ENCODE assay signal across 1 cellular context in the genomic region with DNA sequence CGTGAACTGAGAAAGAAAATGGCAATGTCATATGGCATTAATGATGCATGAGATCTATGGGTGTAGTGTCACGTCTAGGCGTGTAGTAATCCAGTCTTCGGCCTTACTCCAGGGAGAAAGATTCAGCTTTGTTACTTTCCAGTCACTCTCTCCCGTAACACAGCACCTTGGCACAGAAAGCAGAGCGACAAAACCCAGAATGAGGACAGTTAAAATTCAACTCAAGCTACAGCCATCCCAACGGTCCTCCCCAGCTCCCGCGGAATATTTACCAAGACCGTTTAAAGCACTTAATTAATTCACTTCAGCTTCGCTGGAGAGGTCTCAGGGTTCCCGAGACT.
TF ChIP-seq lines count a peak whose summit lies in the region.

No MANE protein-coding gene starts in this region.

TF ChIP-seq in GM23338, 12 proteins besides CTCF, POLR2A, EP300 and RAD21 (continued from another document):
- TF ChIP-seq, protein P1, sequence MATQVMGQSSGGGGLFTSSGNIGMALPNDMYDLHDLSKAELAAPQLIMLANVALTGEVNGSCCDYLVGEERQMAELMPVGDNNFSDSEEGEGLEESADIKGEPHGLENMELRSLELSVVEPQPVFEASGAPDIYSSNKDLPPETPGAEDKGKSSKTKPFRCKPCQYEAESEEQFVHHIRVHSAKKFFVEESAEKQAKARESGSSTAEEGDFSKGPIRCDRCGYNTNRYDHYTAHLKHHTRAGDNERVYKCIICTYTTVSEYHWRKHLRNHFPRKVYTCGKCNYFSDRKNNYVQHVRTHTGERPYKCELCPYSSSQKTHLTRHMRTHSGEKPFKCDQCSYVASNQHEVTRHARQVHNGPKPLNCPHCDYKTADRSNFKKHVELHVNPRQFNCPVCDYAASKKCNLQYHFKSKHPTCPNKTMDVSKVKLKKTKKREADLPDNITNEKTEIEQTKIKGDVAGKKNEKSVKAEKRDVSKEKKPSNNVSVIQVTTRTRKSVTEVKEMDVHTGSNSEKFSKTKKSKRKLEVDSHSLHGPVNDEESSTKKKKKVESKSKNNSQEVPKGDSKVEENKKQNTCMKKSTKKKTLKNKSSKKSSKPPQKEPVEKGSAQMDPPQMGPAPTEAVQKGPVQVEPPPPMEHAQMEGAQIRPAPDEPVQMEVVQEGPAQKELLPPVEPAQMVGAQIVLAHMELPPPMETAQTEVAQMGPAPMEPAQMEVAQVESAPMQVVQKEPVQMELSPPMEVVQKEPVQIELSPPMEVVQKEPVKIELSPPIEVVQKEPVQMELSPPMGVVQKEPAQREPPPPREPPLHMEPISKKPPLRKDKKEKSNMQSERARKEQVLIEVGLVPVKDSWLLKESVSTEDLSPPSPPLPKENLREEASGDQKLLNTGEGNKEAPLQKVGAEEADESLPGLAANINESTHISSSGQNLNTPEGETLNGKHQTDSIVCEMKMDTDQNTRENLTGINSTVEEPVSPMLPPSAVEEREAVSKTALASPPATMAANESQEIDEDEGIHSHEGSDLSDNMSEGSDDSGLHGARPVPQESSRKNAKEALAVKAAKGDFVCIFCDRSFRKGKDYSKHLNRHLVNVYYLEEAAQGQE (IDR thresholded peaks at IDR 0.05; ENCODE audit: unreplicated experiment), result no peak
- TF ChIP-seq EZH2 (IDR thresholded peaks at IDR 0.05; ENCODE audit: low read depth, unreplicated experiment) (no peak), STAT1 (IDR thresholded peaks at IDR 0.05; ENCODE audit: unreplicated experiment) (no peak), NANOG (IDR thresholded peaks at IDR 0.05; ENCODE audit: borderline replicate concordance) (no peak), ZNF331 (CRISPR knock-in tag; IDR thresholded peaks at IDR 0.05; ENCODE audit: low read depth) (no peak), ZNF114 (CRISPR knock-in tag; IDR thresholded peaks at IDR 0.05) (no peak), JUNB (IDR thresholded peaks at IDR 0.05; ENCODE audit: unreplicated experiment) (no peak)
- TF ChIP-seq, protein P2, sequence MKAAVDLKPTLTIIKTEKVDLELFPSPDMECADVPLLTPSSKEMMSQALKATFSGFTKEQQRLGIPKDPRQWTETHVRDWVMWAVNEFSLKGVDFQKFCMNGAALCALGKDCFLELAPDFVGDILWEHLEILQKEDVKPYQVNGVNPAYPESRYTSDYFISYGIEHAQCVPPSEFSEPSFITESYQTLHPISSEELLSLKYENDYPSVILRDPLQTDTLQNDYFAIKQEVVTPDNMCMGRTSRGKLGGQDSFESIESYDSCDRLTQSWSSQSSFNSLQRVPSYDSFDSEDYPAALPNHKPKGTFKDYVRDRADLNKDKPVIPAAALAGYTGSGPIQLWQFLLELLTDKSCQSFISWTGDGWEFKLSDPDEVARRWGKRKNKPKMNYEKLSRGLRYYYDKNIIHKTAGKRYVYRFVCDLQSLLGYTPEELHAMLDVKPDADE (IDR thresholded peaks at IDR 0.05), result no peak
- TF ChIP-seq, protein P3, sequence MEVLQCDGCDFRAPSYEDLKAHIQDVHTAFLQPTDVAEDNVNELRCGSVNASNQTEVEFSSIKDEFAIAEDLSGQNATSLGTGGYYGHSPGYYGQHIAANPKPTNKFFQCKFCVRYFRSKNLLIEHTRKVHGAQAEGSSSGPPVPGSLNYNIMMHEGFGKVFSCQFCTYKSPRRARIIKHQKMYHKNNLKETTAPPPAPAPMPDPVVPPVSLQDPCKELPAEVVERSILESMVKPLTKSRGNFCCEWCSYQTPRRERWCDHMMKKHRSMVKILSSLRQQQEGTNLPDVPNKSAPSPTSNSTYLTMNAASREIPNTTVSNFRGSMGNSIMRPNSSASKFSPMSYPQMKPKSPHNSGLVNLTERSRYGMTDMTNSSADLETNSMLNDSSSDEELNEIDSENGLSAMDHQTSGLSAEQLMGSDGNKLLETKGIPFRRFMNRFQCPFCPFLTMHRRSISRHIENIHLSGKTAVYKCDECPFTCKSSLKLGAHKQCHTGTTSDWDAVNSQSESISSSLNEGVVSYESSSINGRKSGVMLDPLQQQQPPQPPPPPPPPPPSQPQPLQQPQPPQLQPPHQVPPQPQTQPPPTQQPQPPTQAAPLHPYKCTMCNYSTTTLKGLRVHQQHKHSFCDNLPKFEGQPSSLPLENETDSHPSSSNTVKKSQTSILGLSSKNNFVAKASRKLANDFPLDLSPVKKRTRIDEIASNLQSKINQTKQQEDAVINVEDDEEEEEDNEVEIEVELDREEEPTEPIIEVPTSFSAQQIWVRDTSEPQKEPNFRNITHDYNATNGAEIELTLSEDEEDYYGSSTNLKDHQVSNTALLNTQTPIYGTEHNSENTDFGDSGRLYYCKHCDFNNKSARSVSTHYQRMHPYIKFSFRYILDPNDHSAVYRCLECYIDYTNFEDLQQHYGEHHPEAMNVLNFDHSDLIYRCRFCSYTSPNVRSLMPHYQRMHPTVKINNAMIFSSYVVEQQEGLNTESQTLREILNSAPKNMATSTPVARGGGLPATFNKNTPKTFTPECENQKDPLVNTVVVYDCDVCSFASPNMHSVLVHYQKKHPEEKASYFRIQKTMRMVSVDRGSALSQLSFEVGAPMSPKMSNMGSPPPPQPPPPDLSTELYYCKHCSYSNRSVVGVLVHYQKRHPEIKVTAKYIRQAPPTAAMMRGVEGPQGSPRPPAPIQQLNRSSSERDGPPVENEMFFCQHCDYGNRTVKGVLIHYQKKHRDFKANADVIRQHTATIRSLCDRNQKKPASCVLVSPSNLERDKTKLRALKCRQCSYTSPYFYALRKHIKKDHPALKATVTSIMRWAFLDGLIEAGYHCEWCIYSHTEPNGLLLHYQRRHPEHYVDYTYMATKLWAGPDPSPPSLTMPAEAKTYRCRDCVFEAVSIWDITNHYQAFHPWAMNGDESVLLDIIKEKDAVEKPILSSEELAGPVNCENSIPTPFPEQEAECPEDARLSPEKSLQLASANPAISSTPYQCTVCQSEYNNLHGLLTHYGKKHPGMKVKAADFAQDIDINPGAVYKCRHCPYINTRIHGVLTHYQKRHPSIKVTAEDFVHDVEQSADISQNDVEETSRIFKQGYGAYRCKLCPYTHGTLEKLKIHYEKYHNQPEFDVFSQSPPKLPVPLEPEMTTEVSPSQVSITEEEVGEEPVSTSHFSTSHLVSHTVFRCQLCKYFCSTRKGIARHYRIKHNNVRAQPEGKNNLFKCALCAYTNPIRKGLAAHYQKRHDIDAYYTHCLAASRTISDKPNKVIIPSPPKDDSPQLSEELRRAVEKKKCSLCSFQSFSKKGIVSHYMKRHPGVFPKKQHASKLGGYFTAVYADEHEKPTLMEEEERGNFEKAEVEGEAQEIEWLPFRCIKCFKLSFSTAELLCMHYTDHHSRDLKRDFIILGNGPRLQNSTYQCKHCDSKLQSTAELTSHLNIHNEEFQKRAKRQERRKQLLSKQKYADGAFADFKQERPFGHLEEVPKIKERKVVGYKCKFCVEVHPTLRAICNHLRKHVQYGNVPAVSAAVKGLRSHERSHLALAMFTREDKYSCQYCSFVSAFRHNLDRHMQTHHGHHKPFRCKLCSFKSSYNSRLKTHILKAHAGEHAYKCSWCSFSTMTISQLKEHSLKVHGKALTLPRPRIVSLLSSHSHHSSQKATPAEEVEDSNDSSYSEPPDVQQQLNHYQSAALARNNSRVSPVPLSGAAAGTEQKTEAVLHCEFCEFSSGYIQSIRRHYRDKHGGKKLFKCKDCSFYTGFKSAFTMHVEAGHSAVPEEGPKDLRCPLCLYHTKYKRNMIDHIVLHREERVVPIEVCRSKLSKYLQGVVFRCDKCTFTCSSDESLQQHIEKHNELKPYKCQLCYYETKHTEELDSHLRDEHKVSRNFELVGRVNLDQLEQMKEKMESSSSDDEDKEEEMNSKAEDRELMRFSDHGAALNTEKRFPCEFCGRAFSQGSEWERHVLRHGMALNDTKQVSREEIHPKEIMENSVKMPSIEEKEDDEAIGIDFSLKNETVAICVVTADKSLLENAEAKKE (CRISPR knock-in tag; IDR thresholded peaks at IDR 0.05), result no peak
